10 cellular contexts compared by ENCODE assay signal in the genomic region with DNA sequence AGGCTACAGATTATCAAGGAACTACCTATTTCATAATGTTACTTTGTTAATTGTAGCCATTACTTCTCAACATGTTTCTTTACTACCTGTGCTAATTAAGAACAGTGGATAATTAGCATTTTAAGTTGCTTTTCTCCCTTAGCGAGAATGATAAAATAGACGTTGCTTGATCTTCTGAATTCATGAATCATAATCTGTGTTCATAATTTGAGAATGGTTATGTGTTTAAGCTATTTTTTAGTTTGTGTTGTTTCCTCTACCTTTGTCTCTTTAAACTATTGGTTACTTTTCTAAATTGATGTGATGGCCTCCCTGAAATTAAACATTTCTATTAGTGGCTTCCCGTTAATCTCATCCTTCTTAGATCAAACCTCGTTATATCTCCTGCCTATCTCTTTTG. TPM values are rescaled to one million over a fixed set of nuclear protein-coding genes. Genes with fewer than 3 reads are reported as not detected.
A peak's percentile ranks its signal among the peaks of the same experiment; 100 is the strongest.
DNase-seq lines count a peak whose midpoint lies in the region; ATAC-seq and TF ChIP-seq lines count a peak whose summit lies in the region.
"Had no signal": no experiment of that assay in that cellular context is flagged by ENCODE, and none has a peak within 500 bp of the region (broad histone marks: within the 10 kb centered on the region; RNA-seq: fewer than 3 reads in every experiment).

A gene (plus strand): TSS at position 301 of the 400 bp plus-strand sequence. CDS start 371 bp downstream, outside the sequence.

- H3K4me3 Mint-ChIP-seq in activated T-cell treated with anti-CD3 and anti-CD28 coated beads, Interleukin-2, amount 50 U/mL, for 4 hours = no peak within 1 kb of the TSS
- no peak within 1 kb of the TSS for H3K4me3 Mint-ChIP-seq in endothelial cell (ENCODE audit: unreplicated experiment)
- H3K4me3 Mint-ChIP-seq: T-helper 2 cell treated with Interferon-gamma antibody and Interleukin-4, amounts not matched to agents 5 μg/mL and 100 μg/mL, for 36 hours had no signal

- peaks cover 4 to 45% of the 10 kb centered on the region in 2 donors for H3K4me1 ChIP-seq in muscle layer of duodenum (ENCODE audit: control insufficient read depth in 1 of 2, insufficient read depth in 2 of 2, low read length in 2 of 2)
- H3K4me1 ChIP-seq in upper lobe of right lung = peaks cover 27% of the 10 kb centered on the region

- no peak for ATAC-seq in activated T-cell treated with anti-CD3 and anti-CD28 coated beads, Interleukin-2, amount 50 U/mL, for 4 hours
- no peak for ATAC-seq in upper lobe of right lung

- H3K27ac ChIP-seq in muscle layer of duodenum (ENCODE audit: low read length) = peak within 1 kb of the TSS; percentile 6
- no peak within 1 kb of the TSS for H3K27ac ChIP-seq in upper lobe of right lung

- H3K4me3 ChIP-seq in muscle layer of duodenum (ENCODE audit: low read depth in 1 of 2, low read length in 2 of 2) (peak within 1 kb of the TSS in 1 of 2 donors; percentile 9), upper lobe of right lung (no peak within 1 kb of the TSS)

- H3K36me3 Mint-ChIP-seq in activated T-cell treated with anti-CD3 and anti-CD28 coated beads, Interleukin-2, amount 50 U/mL, for 4 hours (ENCODE audit: insufficient read depth) = peaks cover 23% of the 10 kb centered on the region
- H3K36me3 Mint-ChIP-seq in endothelial cell (ENCODE audit: low read depth, unreplicated experiment) = no peaks in the 10 kb centered on the region

- H3K27me3 ChIP-seq in muscle layer of duodenum (ENCODE audit: low read depth, low read length) (no peaks in the 10 kb centered on the region), upper lobe of right lung (no peaks in the 10 kb centered on the region)

- H3K27me3 Mint-ChIP-seq in activated T-cell treated with anti-CD3 and anti-CD28 coated beads, Interleukin-2, amount 50 U/mL, for 4 hours (ENCODE audit: low read depth) = no peaks in the 10 kb centered on the region
- H3K27me3 Mint-ChIP-seq in endothelial cell (ENCODE audit: unreplicated experiment) = no peaks in the 10 kb centered on the region

- intact Hi-C loops in upper lobe of right lung (cut with DNase I) = no loop called here

- no peak for TF ChIP-seq CTCF in endothelial cell (IDR thresholded peaks at IDR 0.05; ENCODE audit: unreplicated experiment)
- no peak for TF ChIP-seq CTCF in upper lobe of right lung (IDR thresholded peaks at IDR 0.05)

- H3K27ac Mint-ChIP-seq in endothelial cell (ENCODE audit: unreplicated experiment) = no peak within 1 kb of the TSS
- H3K27ac Mint-ChIP-seq: T-helper 2 cell treated with Interferon-gamma antibody and Interleukin-4, amounts not matched to agents 5 μg/mL and 100 μg/mL, for 36 hours had no signal

- H3K36me3 ChIP-seq in muscle layer of duodenum (ENCODE audit: control insufficient read depth in 1 of 2, insufficient read depth in 2 of 2, low read length in 2 of 2) (no peaks in the 10 kb centered on the region), upper lobe of right lung (no peaks in the 10 kb centered on the region)

- H3K9me3 Mint-ChIP-seq in activated T-cell treated with anti-CD3 and anti-CD28 coated beads, Interleukin-2, amount 50 U/mL, for 4 hours = no peaks in the 10 kb centered on the region
- H3K9me3 Mint-ChIP-seq in endothelial cell (ENCODE audit: unreplicated experiment) = no peaks in the 10 kb centered on the region
- H3K9me3 Mint-ChIP-seq: T-helper 2 cell treated with Interferon-gamma antibody and Interleukin-4, amounts not matched to agents 5 μg/mL and 100 μg/mL, for 36 hours had no signal

- no peak for DNase-seq in activated T-cell treated with anti-CD3 and anti-CD28 coated beads, Interleukin-2, amount 50 U/mL, for 4 hours
- no peak for DNase-seq in activated T-cell treated with anti-CD3 and anti-CD28 coated beads, Interleukin-2, amount 50 U/mL, for 48 hours
- DNase-seq in endothelial cell (ENCODE audit: low spot score) (no peak), upper lobe of right lung (no peak), NCI-H2196 (lab: John Stamatoyannopoulos, UW; ENCODE audit: unreplicated experiment) (no peak), HT-29 (ENCODE audit: low spot score) (no peak), SKM-1 treated with dmso at 0.1 percent for 144 hours (lab: John Stamatoyannopoulos, UW; ENCODE audit: unreplicated experiment) (no peak)
- DNase-seq: central memory CD4-positive, alpha-beta T cell had no signal

- H3K9me3 ChIP-seq in muscle layer of duodenum (ENCODE audit: control insufficient read depth in 1 of 2, low read length in 2 of 2) = no peaks in the 10 kb centered on the region
- H3K9me3 ChIP-seq in upper lobe of right lung = no peaks in the 10 kb centered on the region

- peaks cover 58% of the 10 kb centered on the region for H3K4me1 Mint-ChIP-seq in activated T-cell treated with anti-CD3 and anti-CD28 coated beads, Interleukin-2, amount 50 U/mL, for 4 hours (ENCODE audit: low read depth)
- H3K4me1 Mint-ChIP-seq in endothelial cell (ENCODE audit: unreplicated experiment) = peaks cover 11% of the 10 kb centered on the region

RNA-seq across cellular contexts. Expression of the gene that starts here (rescaled TPM):
- total RNA-seq in activated T-cell treated with anti-CD3 and anti-CD28 coated beads, Interleukin-2, amount 50 U/mL, for 4 hours = 10 to 100 TPM; 12.4 to 13.3 (median 13.0) TPM
- total RNA-seq in endothelial cell (ENCODE audit: unreplicated experiment) (22.4 TPM), upper lobe of right lung (20.5 TPM)
- total RNA-seq in HT-29 (2014; rRNA removed; shearing (Covaris generic)) = 7.1 and 8.1 TPM in 2 replicates
